In genomic region chr5:136020001-136020382, GRCh38 we compare ENCODE assay signal across 1 cellular context.
TF ChIP-seq lines count a peak whose summit lies in the region.

No MANE protein-coding gene starts in this region.

TF ChIP-seq in IMR-90, 13 proteins besides CTCF, POLR2A, EP300 and RAD21 (continued from another document):
- TF ChIP-seq, protein P1, sequence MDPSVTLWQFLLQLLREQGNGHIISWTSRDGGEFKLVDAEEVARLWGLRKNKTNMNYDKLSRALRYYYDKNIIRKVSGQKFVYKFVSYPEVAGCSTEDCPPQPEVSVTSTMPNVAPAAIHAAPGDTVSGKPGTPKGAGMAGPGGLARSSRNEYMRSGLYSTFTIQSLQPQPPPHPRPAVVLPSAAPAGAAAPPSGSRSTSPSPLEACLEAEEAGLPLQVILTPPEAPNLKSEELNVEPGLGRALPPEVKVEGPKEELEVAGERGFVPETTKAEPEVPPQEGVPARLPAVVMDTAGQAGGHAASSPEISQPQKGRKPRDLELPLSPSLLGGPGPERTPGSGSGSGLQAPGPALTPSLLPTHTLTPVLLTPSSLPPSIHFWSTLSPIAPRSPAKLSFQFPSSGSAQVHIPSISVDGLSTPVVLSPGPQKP (IDR thresholded peaks at IDR 0.05; ENCODE audit: borderline replicate concordance, low read depth, low read length), result no peak
- TF ChIP-seq MAFK (IDR thresholded peaks at IDR 0.05; ENCODE audit: low read depth, low read length), result no peak
- TF ChIP-seq CHD1 (IDR thresholded peaks at IDR 0.05; ENCODE audit: low read depth, low read length), result no peak
- TF ChIP-seq CEBPB (IDR thresholded peaks at IDR 0.05; ENCODE audit: low read depth, low read length), result no peak
- no peak for TF ChIP-seq RFX5 (IDR thresholded peaks at IDR 0.05; ENCODE audit: low read depth, low read length)
- no peak for TF ChIP-seq MAZ (IDR thresholded peaks at IDR 0.05; ENCODE audit: borderline replicate concordance, low read depth, low read length)
- no peak for TF ChIP-seq BHLHE40 (IDR thresholded peaks at IDR 0.05; ENCODE audit: low read depth, low read length)
- TF ChIP-seq USF2 (IDR thresholded peaks at IDR 0.05; ENCODE audit: low read depth, low read length), result no peak
- no peak for TF ChIP-seq SMC3 (IDR thresholded peaks at IDR 0.05; ENCODE audit: low read depth, low read length)
- no peak for TF ChIP-seq NFE2L2 (IDR thresholded peaks at IDR 0.05; ENCODE audit: low read depth, low read length)
TF ChIP-seq in IMR-90: peak in this region for 0.
